18 cellular contexts compared by ENCODE assay signal in genomic region chr2:194698012-194698411, GRCh38.
"Had no signal": no experiment of that assay in that cellular context is flagged by ENCODE, and none has a peak within 500 bp of the region (broad histone marks: within the 10 kb centered on the region; RNA-seq: fewer than 3 reads in every experiment).

No MANE protein-coding gene starts in this region.

- H3K27ac ChIP-seq: foreskin keratinocyte, left ventricle myocardium inferior, lower lobe of right lung, neural progenitor cell, pancreas, suprapubic skin, thyroid gland, uterus had no signal

- H3K27me3 ChIP-seq: foreskin keratinocyte, neural progenitor cell, pancreas, suprapubic skin, thyroid gland, uterus had no signal

- DNase-seq: erythroblast; foreskin keratinocyte; immature natural killer cell; kidney; left cardiac atrium; left ventricle myocardium inferior; lower lobe of right lung; occipital lobe; pancreas; right cardiac atrium; stimulated activated CD4-positive, alpha-beta T cell treated with anti-CD3 and anti-CD28 coated beads, Interleukin-2, amount 100 ng/mL, for 48 hours; stimulated activated naive CD4-positive, alpha-beta T cell treated with Interleukin-2 at 50 U/mL for 16 hours; thyroid gland; uterus had no signal

- H3K4me1 ChIP-seq: foreskin keratinocyte, left ventricle myocardium inferior, lower lobe of right lung, neural progenitor cell, pancreas, suprapubic skin, thyroid gland, uterus had no signal

- H3K36me3 ChIP-seq: left ventricle myocardium inferior, lower lobe of right lung, neural progenitor cell, pancreas, suprapubic skin, thyroid gland, uterus had no signal

- ATAC-seq: foreskin keratinocyte; left cardiac atrium; lower lobe of right lung; natural killer cell treated with Interleukin-12 subunit alpha and Interleukin-12 subunit beta and Interleukin-15 and Interleukin-18, amount 100 ng/mL, for 72 hours; pancreas; right cardiac atrium had no signal

- H3K9me3 ChIP-seq: lower lobe of right lung, pancreas, suprapubic skin, thyroid gland, uterus had no signal

- H3K4me3 ChIP-seq: left ventricle myocardium inferior, lower lobe of right lung, neural progenitor cell, pancreas, smooth muscle cell, suprapubic skin, thyroid gland, uterus had no signal
